15 cellular contexts compared by ENCODE assay signal in the genomic region with DNA sequence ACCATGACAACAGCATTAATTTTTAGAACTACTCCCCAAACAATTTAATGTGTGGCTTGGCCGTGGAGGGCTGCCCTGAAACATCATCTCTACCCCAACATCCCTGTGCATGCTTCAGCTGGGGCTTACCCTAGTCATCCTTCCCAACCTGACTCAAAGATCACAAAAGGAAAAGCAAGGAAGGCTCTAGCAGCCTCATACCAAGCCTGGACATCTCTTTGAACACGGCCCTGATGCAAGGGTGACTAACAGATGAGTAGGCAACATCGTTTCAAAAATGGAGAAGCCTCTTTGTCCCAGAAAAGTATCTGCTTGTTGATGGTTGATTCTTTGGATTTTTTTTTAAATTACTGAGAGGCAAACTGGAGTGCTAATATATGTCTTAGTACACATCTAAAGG.
DNase-seq lines count a peak whose midpoint lies in the region; ATAC-seq, FAIRE-seq and TF ChIP-seq lines count a peak whose summit lies in the region.
"Had no signal": no experiment of that assay in that cellular context is flagged by ENCODE, and none has a peak within 500 bp of the region (broad histone marks: within the 10 kb centered on the region; RNA-seq: fewer than 3 reads in every experiment).

No MANE protein-coding gene starts in this region.

- no peak for FAIRE-seq in HepG2 (lab: Jason Lieb, UNC)
- FAIRE-seq: A204.1, endometrium had no signal

- H3K36me3 ChIP-seq in HepG2 (replicated peaks in 1 of 2; ENCODE audit: control insufficient read depth in 1 of 2, insufficient read depth in 2 of 2, low read length in 2 of 2) (peaks cover 8 to 24% of the 10 kb centered on the region in 2 experiments), right lobe of liver (peaks cover 0 to 6% (median 0%) of the 10 kb centered on the region in 4 donors)
- H3K36me3 ChIP-seq: sigmoid colon had no signal

- TF ChIP-seq RAD21 in HepG2 (CRISPR knock-in tag; IDR thresholded peaks at IDR 0.05): no peak

- TF ChIP-seq POLR2A in HepG2 (IDR thresholded peaks at IDR 0.05; ENCODE audit: insufficient read depth in 1 of 2, low read depth in 2 of 2, low read length in 2 of 2): no peak
- no peak for TF ChIP-seq POLR2A in right lobe of liver (IDR thresholded peaks at IDR 0.05)

- H3K4me1 ChIP-seq in HepG2 (ENCODE audit: insufficient read depth, low read length): peaks cover 13% of the 10 kb centered on the region
- H3K4me1 ChIP-seq in right lobe of liver: no peaks in the 10 kb centered on the region

- ATAC-seq in HepG2 (no peak), right lobe of liver (no peak), SK-N-SH treated with all-trans-retinoic acid at 6 μM for 48 hours (peak; percentile 79), Right ventricle myocardium inferior (no peak)
- ATAC-seq: heart right ventricle had no signal

- DNase-seq in HepG2 (ENCODE audit: low spot score): no peak
- DNase-seq in right lobe of liver: no peak
- DNase-seq in fibroblast of pulmonary artery (ENCODE audit: low read depth): peak; percentile 27
- no peak for DNase-seq in NOMO-1 (lab: John Stamatoyannopoulos, UW; ENCODE audit: unreplicated experiment in 2 of 2)
- no peak for DNase-seq in Right ventricle myocardium inferior (ENCODE audit: missing footprints)
- DNase-seq in SW480 (ENCODE audit: low spot score): no peak
- no peak for DNase-seq in germinal center (ENCODE audit: low spot score)
- DNase-seq: heart right ventricle; NCI-H1436 treated with DMSO at 0.1 percent for 48 hours; sigmoid colon; stimulated activated CD4-positive, alpha-beta T cell treated with anti-CD3 and anti-CD28 coated beads, Interleukin-4, amount 100 ng/mL, for 1 hour; stimulated activated CD8-positive, alpha-beta memory T cell treated with anti-CD3 and anti-CD28 coated beads, Interleukin-4, amount 100 ng/mL, for 48 hours had no signal

- BruUV-seq in HepG2 (replicated peaks; lab: Mats Ljungman, UMichigan): no TSS peak

- H3K9me3 ChIP-seq in HepG2 (ENCODE audit: low read length) (no peaks in the 10 kb centered on the region), right lobe of liver (no peaks in the 10 kb centered on the region)
- H3K9me3 ChIP-seq: heart right ventricle, sigmoid colon had no signal

- TF ChIP-seq EP300 in HepG2 (IDR thresholded peaks at IDR 0.05; ENCODE audit: low read depth in 2 of 2, low read length in 2 of 2) (no peak), HepG2 (CRISPR knock-in tag; IDR thresholded peaks at IDR 0.05; ENCODE audit: borderline replicate concordance) (no peak)

- H3K27me3 ChIP-seq in HepG2 (ENCODE audit: control insufficient read depth in 1 of 2, insufficient read depth in 2 of 2, low read length in 2 of 2) (no peaks in the 10 kb centered on the region), right lobe of liver (no peaks in the 10 kb centered on the region)
- H3K27me3 ChIP-seq: heart right ventricle, sigmoid colon had no signal

- no peak overlapping the region for H2AFZ ChIP-seq in HepG2 (ENCODE audit: low read length)

- CTCF ChIA-PET in HepG2 (lab: Yijun Ruan, JAX; ENCODE audit: low intra/inter-chr PET ratio, low total read pairs): no interaction called here

- intact Hi-C loops in HepG2 (cut with micrococcal nuclease; ENCODE audit: unreplicated experiment): loop anchor here (10.0 kb wide), 1 partner anchor 245 kb away; no protein-coding TSS in a partner anchor
- intact Hi-C loops in right lobe of liver (cut with DNase I): no loop called here
- intact Hi-C loops in Right ventricle myocardium inferior (cut with DNase I): loop anchor here (10.0 kb wide), 1 partner anchor 55 kb away; no protein-coding TSS in a partner anchor

- H3K27ac ChIP-seq in HepG2 (ENCODE audit: extremely low read length, insufficient read depth, low read length) (no peak overlapping the region), right lobe of liver (no peak overlapping the region)

- WGBS in HepG2 (ENCODE audit: low lambda C conversion rate): 91% methylated on average over 3 of the region's 3 CpGs
- WGBS in right lobe of liver (ENCODE audit: insufficient coverage, low coverage, low lambda C conversion rate, missing lambda C conversion rate): 92% methylated on average over 3 of the region's 3 CpGs

- no peak overlapping the region for H3K4me2 ChIP-seq in HepG2 (ENCODE audit: low read depth, low read length)

- H3K79me2 ChIP-seq in HepG2 (ENCODE audit: insufficient read depth, low read length): no peaks in the 10 kb centered on the region

- no peak overlapping the region for H3K4me3 ChIP-seq in HepG2 (replicated peaks in 1 of 3; ENCODE audit: insufficient read depth in 1 of 3, low read depth in 2 of 3, low read length in 3 of 3)
- H3K4me3 ChIP-seq in right lobe of liver: no peak overlapping the region
- H3K4me3 ChIP-seq in fibroblast of pulmonary artery (replicated peaks; ENCODE audit: low read depth, low read length): no peak overlapping the region
- H3K4me3 ChIP-seq: heart right ventricle, sigmoid colon had no signal

- POLR2A ChIA-PET in HepG2 (lab: Yijun Ruan, JAX): no interaction called here

- in situ Hi-C loops in HepG2 (cut with HindIII; ENCODE audit: extremely low pct_ligation_motif_present, low pct_unique_long_range_greater_than_20kb): loop anchor here (10.0 kb wide), 1 partner anchor 245 kb away; no protein-coding TSS in a partner anchor

- no peaks in the 10 kb centered on the region for H4K20me1 ChIP-seq in HepG2 (ENCODE audit: insufficient read depth, low read length)

- TF ChIP-seq CTCF in HepG2 (CRISPR knock-in tag; IDR thresholded peaks at IDR 0.05): no peak
- no peak for TF ChIP-seq CTCF in right lobe of liver (IDR thresholded peaks at IDR 0.05)
- TF ChIP-seq CTCF in fibroblast of pulmonary artery (IDR thresholded peaks at IDR 0.05; ENCODE audit: low read length, missing control alignments): no peak

- H3K9ac ChIP-seq in HepG2 (ENCODE audit: insufficient read depth, low read depth, low read length): no peak overlapping the region

TF ChIP-seq in HepG2, 621 proteins besides CTCF, POLR2A, EP300 and RAD21:
- peak; percentile 22 for TF ChIP-seq RBM22 (optimal IDR thresholded peaks at IDR 0.05; ENCODE audit: low read length)
- TF ChIP-seq KDM3A (CRISPR knock-in tag; IDR thresholded peaks at IDR 0.05; ENCODE audit: low read depth): no peak
- no peak for TF ChIP-seq ZNF468 (CRISPR knock-in tag; IDR thresholded peaks at IDR 0.05)

TF ChIP-seq in SK-N-SH treated with all-trans-retinoic acid at 6 μM for 48 hours, 23 proteins besides CTCF, POLR2A, EP300 and RAD21:
- TF ChIP-seq PPARA (CRISPR knock-in tag; IDR thresholded peaks at IDR 0.05; ENCODE audit: borderline replicate concordance) (no peak), TOX (CRISPR knock-in tag; IDR thresholded peaks at IDR 0.05; ENCODE audit: borderline replicate concordance) (no peak), PATZ1 (CRISPR knock-in tag; IDR thresholded peaks at IDR 0.05; ENCODE audit: borderline replicate concordance) (no peak), ZFP3 (CRISPR knock-in tag; IDR thresholded peaks at IDR 0.05) (no peak)
- TF ChIP-seq, protein P1, sequence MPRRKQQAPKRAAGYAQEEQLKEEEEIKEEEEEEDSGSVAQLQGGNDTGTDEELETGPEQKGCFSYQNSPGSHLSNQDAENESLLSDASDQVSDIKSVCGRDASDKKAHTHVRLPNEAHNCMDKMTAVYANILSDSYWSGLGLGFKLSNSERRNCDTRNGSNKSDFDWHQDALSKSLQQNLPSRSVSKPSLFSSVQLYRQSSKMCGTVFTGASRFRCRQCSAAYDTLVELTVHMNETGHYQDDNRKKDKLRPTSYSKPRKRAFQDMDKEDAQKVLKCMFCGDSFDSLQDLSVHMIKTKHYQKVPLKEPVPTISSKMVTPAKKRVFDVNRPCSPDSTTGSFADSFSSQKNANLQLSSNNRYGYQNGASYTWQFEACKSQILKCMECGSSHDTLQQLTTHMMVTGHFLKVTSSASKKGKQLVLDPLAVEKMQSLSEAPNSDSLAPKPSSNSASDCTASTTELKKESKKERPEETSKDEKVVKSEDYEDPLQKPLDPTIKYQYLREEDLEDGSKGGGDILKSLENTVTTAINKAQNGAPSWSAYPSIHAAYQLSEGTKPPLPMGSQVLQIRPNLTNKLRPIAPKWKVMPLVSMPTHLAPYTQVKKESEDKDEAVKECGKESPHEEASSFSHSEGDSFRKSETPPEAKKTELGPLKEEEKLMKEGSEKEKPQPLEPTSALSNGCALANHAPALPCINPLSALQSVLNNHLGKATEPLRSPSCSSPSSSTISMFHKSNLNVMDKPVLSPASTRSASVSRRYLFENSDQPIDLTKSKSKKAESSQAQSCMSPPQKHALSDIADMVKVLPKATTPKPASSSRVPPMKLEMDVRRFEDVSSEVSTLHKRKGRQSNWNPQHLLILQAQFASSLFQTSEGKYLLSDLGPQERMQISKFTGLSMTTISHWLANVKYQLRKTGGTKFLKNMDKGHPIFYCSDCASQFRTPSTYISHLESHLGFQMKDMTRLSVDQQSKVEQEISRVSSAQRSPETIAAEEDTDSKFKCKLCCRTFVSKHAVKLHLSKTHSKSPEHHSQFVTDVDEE (CRISPR knock-in tag; IDR thresholded peaks at IDR 0.05): no peak
- TF ChIP-seq, protein P2, sequence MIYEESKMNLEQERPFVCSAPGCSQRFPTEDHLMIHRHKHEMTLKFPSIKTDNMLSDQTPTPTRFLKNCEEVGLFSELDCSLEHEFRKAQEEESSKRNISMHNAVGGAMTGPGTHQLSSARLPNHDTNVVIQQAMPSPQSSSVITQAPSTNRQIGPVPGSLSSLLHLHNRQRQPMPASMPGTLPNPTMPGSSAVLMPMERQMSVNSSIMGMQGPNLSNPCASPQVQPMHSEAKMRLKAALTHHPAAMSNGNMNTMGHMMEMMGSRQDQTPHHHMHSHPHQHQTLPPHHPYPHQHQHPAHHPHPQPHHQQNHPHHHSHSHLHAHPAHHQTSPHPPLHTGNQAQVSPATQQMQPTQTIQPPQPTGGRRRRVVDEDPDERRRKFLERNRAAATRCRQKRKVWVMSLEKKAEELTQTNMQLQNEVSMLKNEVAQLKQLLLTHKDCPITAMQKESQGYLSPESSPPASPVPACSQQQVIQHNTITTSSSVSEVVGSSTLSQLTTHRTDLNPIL (CRISPR knock-in tag; IDR thresholded peaks at IDR 0.05; ENCODE audit: low read depth): no peak

Comparison
In these comparisons a context has a peak if more than half of its experiments do, and no peak if none do; other contexts are left out.
1. intact Hi-C loops: an anchor here in HepG2 (10.0 kb wide) and Right ventricle myocardium inferior (10.0 kb wide); none called in right lobe of liver.